In the genomic region with DNA sequence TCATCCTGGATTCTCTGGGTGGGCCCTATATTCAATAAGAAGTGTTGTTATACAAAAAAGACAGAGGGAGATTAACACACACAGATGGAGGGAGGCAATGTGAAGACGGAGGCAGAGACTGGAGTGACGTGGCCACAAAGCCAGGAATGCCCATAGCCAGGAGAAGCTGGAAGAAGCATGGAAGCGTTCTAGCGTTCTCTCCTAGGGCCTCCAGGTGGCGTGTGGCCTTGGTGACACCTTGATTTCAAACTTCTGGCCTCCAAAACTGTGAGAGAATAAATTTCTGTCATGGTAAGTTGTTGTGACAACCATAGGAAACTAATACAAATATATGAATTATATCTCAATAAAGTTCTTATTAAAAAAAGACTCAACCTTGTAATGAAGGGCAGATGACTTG, we compare ENCODE assay signal across 19 cellular contexts. TPM values are rescaled to one million over a fixed set of nuclear protein-coding genes. Genes with fewer than 3 reads are reported as not detected.
DNase-seq lines count a peak whose midpoint lies in the region; ATAC-seq, FAIRE-seq and TF ChIP-seq lines count a peak whose summit lies in the region.
"Had no signal": no experiment of that assay in that cellular context is flagged by ENCODE, and none has a peak within 500 bp of the region (broad histone marks: within the 10 kb centered on the region; RNA-seq: fewer than 3 reads in every experiment).

No MANE protein-coding gene starts in this region.

- H3K27ac ChIP-seq in VCaP (no peak overlapping the region), tibial nerve (no peak overlapping the region), kidney (ENCODE audit: low read depth in 2 of 2, low read length in 2 of 2) (no peak overlapping the region)
- H3K27ac ChIP-seq: KMS-11, lower lobe of right lung, suprapubic skin had no signal

- 84 to 91% methylated on average over 5 of the region's 5 CpGs for WGBS in tibial nerve, 2 donors

- no peak for TF ChIP-seq EP300 in tibial nerve (IDR thresholded peaks at IDR 0.05)

- TF ChIP-seq POLR2A in H54 (IDR thresholded peaks at IDR 0.05; ENCODE audit: low read depth, low read length) (no peak), tibial nerve (IDR thresholded peaks at IDR 0.05) (no peak)

- intact Hi-C loops in kidney (cut with DNase I) = no loop called here

- no peak for ATAC-seq in HG02610 (IDR thresholded peaks at IDR 0.05; ENCODE audit: unreplicated experiment)
- ATAC-seq: activated CD4-positive, CD25-positive, alpha-beta regulatory T cell treated with anti-CD3 and anti-CD28 coated beads, Interleukin-2, amount 50 U/mL, for 24 hours; lower lobe of right lung had no signal

- no peak for DNase-seq in AG09309 (ENCODE audit: low read depth)
- DNase-seq in GM13977 (ENCODE audit: low spot score) = no peak
- DNase-seq in iPS-NIHi11 (ENCODE audit: low spot score) = peak; percentile 25
- DNase-seq in H54 (ENCODE audit: insufficient read length, low spot score) = no peak
- DNase-seq in tibial nerve (ENCODE audit: low spot score in 2 of 2) = no peak
- no peak for DNase-seq in kidney
- DNase-seq: activated naive CD4-positive, alpha-beta T cell treated with anti-CD3 and anti-CD28 coated beads for 36 hours; effector CD8-positive, alpha-beta T cell; foreskin melanocyte; lower lobe of right lung; NCI-H1694; NCI-H510A; stimulated activated CD4-positive, alpha-beta T cell treated with anti-CD3 and anti-CD28 coated beads, Interleukin-1b, Interleukin-23, amount 100 ng/mL, for 48 hours had no signal

- in situ Hi-C loops in GM13977 (cut with MboI; ENCODE audit: low pct_unique_long_range_greater_than_20kb, low sequenced_read_pairs, unreplicated experiment) = no loop called here

- TF ChIP-seq CTCF in AG09309 (IDR thresholded peaks at IDR 0.05; ENCODE audit: control insufficient read depth, insufficient read depth, low read depth, low read length, missing control alignments) = peak; percentile 15
- peak; percentile 3 for TF ChIP-seq CTCF in GM13977 (IDR thresholded peaks at IDR 0.05; ENCODE audit: extremely low read depth, insufficient read depth, missing control alignments)
- peak; percentile 25; the same call in 1 of the 2 replicates for TF ChIP-seq CTCF in VCaP (conservative IDR thresholded peaks at IDR 0.05)
- no peak for TF ChIP-seq CTCF in tibial nerve (IDR thresholded peaks at IDR 0.05)
- TF ChIP-seq CTCF in kidney (IDR thresholded peaks at IDR 0.05; ENCODE audit: borderline replicate concordance, extremely low read depth, insufficient read depth) = no peak

- no peak overlapping the region for H3K9ac ChIP-seq in kidney (ENCODE audit: low read length in 2 of 2)
- H3K9ac ChIP-seq: KMS-11 had no signal

- peaks cover 0 to 6% (median 0%) of the 10 kb centered on the region in 4 donors for H3K4me1 ChIP-seq in tibial nerve
- H3K4me1 ChIP-seq in kidney (ENCODE audit: control insufficient read depth in 1 of 2, insufficient read depth in 1 of 2, low read depth in 1 of 2, low read length in 2 of 2) = no peaks in the 10 kb centered on the region
- H3K4me1 ChIP-seq: lower lobe of right lung, suprapubic skin had no signal

- H3K4me3 ChIP-seq in AG09309 (ENCODE audit: control insufficient read depth, low read depth, low read length) = no peak overlapping the region
- H3K4me3 ChIP-seq in tibial nerve = no peak overlapping the region
- H3K4me3 ChIP-seq in kidney (ENCODE audit: low read length in 2 of 2) = no peak overlapping the region
- H3K4me3 ChIP-seq: lower lobe of right lung, suprapubic skin had no signal

- H3K9me3 ChIP-seq in tibial nerve (no peaks in the 10 kb centered on the region), kidney (ENCODE audit: control insufficient read depth in 1 of 2, low read length in 2 of 2) (no peaks in the 10 kb centered on the region)
- H3K9me3 ChIP-seq: lower lobe of right lung, suprapubic skin had no signal

- FAIRE-seq in H54 (lab: Jason Lieb, UNC) = no peak
- FAIRE-seq in kidney (lab: Jason Lieb, UNC) = no peak
- FAIRE-seq: D721Med had no signal

- H3K27me3 ChIP-seq in tibial nerve = no peaks in the 10 kb centered on the region
- H3K27me3 ChIP-seq: suprapubic skin had no signal

- H3K36me3 ChIP-seq in tibial nerve = no peaks in the 10 kb centered on the region
- no peaks in the 10 kb centered on the region for H3K36me3 ChIP-seq in kidney (ENCODE audit: control insufficient read depth in 1 of 2, insufficient read depth in 2 of 2, low read length in 2 of 2)
- H3K36me3 ChIP-seq: lower lobe of right lung, suprapubic skin had no signal

RNA-seq across cellular contexts. Expression of a gene that starts 21.3 kb away (rescaled TPM):
- 1,000 to 10,000 TPM; 1,850 to 2,559 (median 1,931) TPM for total RNA-seq in tibial nerve
- total RNA-seq in kidney = 377 TPM
- polyA plus RNA-seq in kidney (ENCODE audit: insufficient read depth, low read depth, low replicate concordance) = 26.4 TPM

Comparison
In these comparisons a context has a peak if more than half of its experiments do, and no peak if none do; other contexts are left out.
1. CTCF ChIP-seq: peak in AG09309 (single experiment), GM13977 (single experiment) and VCaP (single experiment); none in tibial nerve (0 of 5) and kidney (single experiment).